Comparison of ENCODE assay signal across 22 cellular contexts in genomic region chr7:71286336-71286735, GRCh38.
DNase-seq lines count a peak whose midpoint lies in the region; TF ChIP-seq lines count a peak whose summit lies in the region.
"Had no signal": no experiment of that assay in that cellular context is flagged by ENCODE, and none has a peak within 500 bp of the region (broad histone marks: within the 10 kb centered on the region; RNA-seq: fewer than 3 reads in every experiment).

No MANE protein-coding gene starts in this region.

- H3K23me2 ChIP-seq in H9 (ENCODE audit: insufficient read length, low read depth, low read length, poor library complexity, severe bottlenecking) = no peaks in the 10 kb centered on the region

- H3K27me3 Mint-ChIP-seq in H9 (ENCODE audit: low read depth) = no peaks in the 10 kb centered on the region
- H3K27me3 Mint-ChIP-seq: stimulated activated naive B cell treated with anti-CD40 and anti-IgM and Interleukin-4, amounts not matched to agents 10 μg/mL and 1 μg/mL and 100 μg/mL, for 72 hours had no signal

- no peak overlapping the region for H2BK120ac ChIP-seq in H9 (ENCODE audit: low read depth, low read length, poor library complexity, severe bottlenecking)

- no peak overlapping the region for H4K8ac ChIP-seq in H9 (replicated peaks; ENCODE audit: insufficient read length, low read depth, low read length)

- no peak overlapping the region for H3K14ac ChIP-seq in H9 (ENCODE audit: insufficient read depth, low read length)

- DNase-seq in H9 (no peak), cerebellar cortex (ENCODE audit: low spot score) (peak; percentile 86), medulla oblongata (ENCODE audit: extremely low spot score) (peak; percentile 49), smooth muscle cell (lab: John Stamatoyannopoulos, UW; ENCODE audit: unreplicated experiment) (no peak), activated gamma-delta T cell (lab: John Stamatoyannopoulos, UW) (no peak), NCI-H146 treated with DMSO at 0.1 percent for 48 hours (lab: John Stamatoyannopoulos, UW; ENCODE audit: unreplicated experiment) (no peak), NCI-H69 (lab: John Stamatoyannopoulos, UW) (no peak), DMS 273 treated with DMSO at 0.1 percent for 48 hours (lab: John Stamatoyannopoulos, UW) (no peak)
- DNase-seq: activated CD4-positive, alpha-beta T cell treated with anti-CD3 and anti-CD28 coated beads, Interleukin-2, amount 50 U/mL, for 1 hour; activated naive CD4-positive, alpha-beta T cell treated with anti-CD3 and anti-CD28 coated beads, Interleukin-2, amount 50 U/mL, for 16 hours; foreskin fibroblast; IMR-90; NCI-H1048; NCI-H187; spleen; stimulated activated CD4-positive, alpha-beta T cell treated with anti-CD3 and anti-CD28 coated beads, Interleukin-4, amount 100 ng/mL, for 24 hours; stimulated activated naive B cell treated with anti-CD40 and anti-IgM and Interleukin-4, amounts not matched to agents 10 μg/mL and 1 μg/mL and 100 μg/mL, for 72 hours; WERI-Rb-1 had no signal

- no peak overlapping the region for H3K18ac ChIP-seq in H9 (ENCODE audit: insufficient read length, low read depth, low read length)

- H3K27me3 ChIP-seq in H9 (ENCODE audit: insufficient read depth, low read length) (no peaks in the 10 kb centered on the region), smooth muscle cell (ENCODE audit: low read depth) (no peaks in the 10 kb centered on the region)
- H3K27me3 ChIP-seq: neutrophil, spleen had no signal

- no peaks in the 10 kb centered on the region for H3K36me3 ChIP-seq in smooth muscle cell (ENCODE audit: low read depth)
- H3K36me3 ChIP-seq: neutrophil, spleen, WERI-Rb-1 had no signal

- peaks cover 2% of the 10 kb centered on the region for H3K79me1 ChIP-seq in H9 (ENCODE audit: insufficient read depth, low read depth, low read length, poor library complexity, severe bottlenecking)

- H3K79me2 ChIP-seq in H9 (ENCODE audit: insufficient read depth, low read length) (peaks cover 12% of the 10 kb centered on the region; the same call in 1 of the 2 replicates), smooth muscle cell (ENCODE audit: low read depth) (no peaks in the 10 kb centered on the region)

- H3F3A ChIP-seq in smooth muscle cell (ENCODE audit: low read depth) = no peaks in the 10 kb centered on the region

- no peak overlapping the region for H2AFZ ChIP-seq in H9 (ENCODE audit: low read length)
- H2AFZ ChIP-seq in smooth muscle cell (ENCODE audit: low read depth) = no peak overlapping the region

- H4K5ac ChIP-seq in H9 (ENCODE audit: insufficient read length, low read depth, low read length) = no peak overlapping the region

- peaks cover 8 to 12% (median 10%) of the 10 kb centered on the region in 3 experiments; a peak in 5 of 7 replicates for H3K36me3 Mint-ChIP-seq in H9 (ENCODE audit: insufficient read depth in 1 of 3, low read depth in 3 of 3)
- H3K36me3 Mint-ChIP-seq: stimulated activated naive B cell treated with anti-CD40 and anti-IgM and Interleukin-4, amounts not matched to agents 10 μg/mL and 1 μg/mL and 100 μg/mL, for 72 hours had no signal

- no peak overlapping the region for H3K23ac ChIP-seq in H9 (ENCODE audit: insufficient read length, low read depth, low read length)

- H3K27ac ChIP-seq in H9 (ENCODE audit: insufficient read length, low read depth, low read length) (no peak overlapping the region), smooth muscle cell (ENCODE audit: low read depth) (peak overlapping the region; percentile 7)
- H3K27ac ChIP-seq: C4-2B, neutrophil, spleen, WERI-Rb-1 had no signal

- no peak overlapping the region for H2BK12ac ChIP-seq in H9 (ENCODE audit: insufficient read length, low read depth, low read length)

- no peak overlapping the region; a peak in 1 of 5 replicates for H3K4me3 Mint-ChIP-seq in H9
- H3K4me3 Mint-ChIP-seq: activated T-helper 1 cell treated with anti-CD3 and anti-CD28 coated beads, Interleukin-12 subunit alpha, Interleukin-12 subunit beta, Interleukin-2, Interleukin-4 antibody, amounts not matched to agents 30 ng/mL and 10 ng/mL and 1 ng/mL, durations not matched to agents 14 hours and 24 hours and 36 hours; stimulated activated naive B cell treated with anti-CD40 and anti-IgM and Interleukin-4, amounts not matched to agents 10 μg/mL and 1 μg/mL and 100 μg/mL, for 72 hours had no signal

- no peak overlapping the region for H3K4me3 ChIP-seq in smooth muscle cell
- H3K4me3 ChIP-seq: GM12878, spleen had no signal

- H3K56ac ChIP-seq in H9 (ENCODE audit: insufficient read length, low read depth, low read length) = no peak overlapping the region

- H3T11ph ChIP-seq in H9 (ENCODE audit: low read length) = no peak overlapping the region

- H3K9ac ChIP-seq in H9 (ENCODE audit: extremely low read depth, insufficient read length, low read length) = no peak overlapping the region
- H3K9ac ChIP-seq in smooth muscle cell (ENCODE audit: low read depth) = no peak overlapping the region

- no peak overlapping the region for H3K4me2 ChIP-seq in H9 (ENCODE audit: insufficient read depth, insufficient read length, low read length)
- H3K4me2 ChIP-seq in smooth muscle cell = peak overlapping the region; percentile 39

- H3K27ac Mint-ChIP-seq in H9 = peak overlapping the region; percentile 73 to 91 (median 77); a peak in 5 of 7 replicates
- H3K27ac Mint-ChIP-seq: activated T-helper 1 cell treated with anti-CD3 and anti-CD28 coated beads, Interleukin-12 subunit alpha, Interleukin-12 subunit beta, Interleukin-2, Interleukin-4 antibody, amounts not matched to agents 30 ng/mL and 10 ng/mL and 1 ng/mL, durations not matched to agents 14 hours and 24 hours and 36 hours; stimulated activated naive B cell treated with anti-CD40 and anti-IgM and Interleukin-4, amounts not matched to agents 10 μg/mL and 1 μg/mL and 100 μg/mL, for 72 hours had no signal

- H3K4me1 ChIP-seq in H9 (ENCODE audit: insufficient read depth, low read length) = peaks cover 3% of the 10 kb centered on the region; the same call in 1 of the 2 replicates
- peaks cover 11% of the 10 kb centered on the region for H3K4me1 ChIP-seq in smooth muscle cell (ENCODE audit: low read depth)
- H3K4me1 ChIP-seq: spleen had no signal

- H2BK5ac ChIP-seq in H9 (ENCODE audit: insufficient read length, low read length) = no peak overlapping the region

- TF ChIP-seq CTCF in H9 (conservative IDR thresholded peaks at IDR 0.05) (no peak), smooth muscle cell (IDR thresholded peaks at IDR 0.05; ENCODE audit: borderline replicate concordance, insufficient read depth, poor library complexity, severe bottlenecking) (no peak)

- no peaks in the 10 kb centered on the region; a peak in 1 of 5 replicates for H3K9me3 Mint-ChIP-seq in H9

- no CpG with 5 or more reads among the region's 7 CpGs for WGBS in H9 (ENCODE audit: extremely low coverage, insufficient read length, low lambda C conversion rate)
- WGBS in smooth muscle cell (ENCODE audit: low lambda C conversion rate) = 81% methylated on average over 7 of the region's 7 CpGs

- H2AK5ac ChIP-seq in H9 (ENCODE audit: insufficient read length, low read length) = no peak overlapping the region

- no peak overlapping the region for H3K4ac ChIP-seq in H9 (ENCODE audit: low read depth, low read length)

- peaks cover 45 to 54% of the 10 kb centered on the region in 2 experiments for H3K4me1 Mint-ChIP-seq in H9
- H3K4me1 Mint-ChIP-seq: stimulated activated naive B cell treated with anti-CD40 and anti-IgM and Interleukin-4, amounts not matched to agents 10 μg/mL and 1 μg/mL and 100 μg/mL, for 72 hours had no signal

- no peak overlapping the region for H4K91ac ChIP-seq in H9 (ENCODE audit: insufficient read length, low read depth, low read length)

- no peaks in the 10 kb centered on the region for H4K20me1 ChIP-seq in H9 (ENCODE audit: control insufficient read depth, insufficient read depth, insufficient read length)
- no peaks in the 10 kb centered on the region for H4K20me1 ChIP-seq in smooth muscle cell (ENCODE audit: low read depth)

- H3K9me3 ChIP-seq in H9 (ENCODE audit: control insufficient read depth, low read depth, low read length) (no peaks in the 10 kb centered on the region), smooth muscle cell (replicated peaks; ENCODE audit: low read depth) (no peaks in the 10 kb centered on the region)
- H3K9me3 ChIP-seq: neutrophil had no signal

- no peak overlapping the region for H2BK15ac ChIP-seq in H9 (ENCODE audit: low read depth, low read length)

- no peak overlapping the region for H2BK20ac ChIP-seq in H9 (ENCODE audit: low read depth, low read length, poor library complexity, severe bottlenecking)

Comparison
In these comparisons a context has a peak if more than half of its experiments do, and no peak if none do; other contexts are left out.
1. DNase-seq: peak in cerebellar cortex (single experiment) and medulla oblongata (single experiment); none in H9 (single experiment), smooth muscle cell (single experiment), activated gamma-delta T cell (single experiment), NCI-H146 treated with DMSO at 0.1 percent for 48 hours (single experiment), NCI-H69 (single experiment) and DMS 273 treated with DMSO at 0.1 percent for 48 hours (single experiment).